8 cellular contexts compared by ENCODE assay signal in genomic region chr2:126655066-126655465, GRCh38. TPM values are rescaled to one million over a fixed set of nuclear protein-coding genes. Genes with fewer than 3 reads are reported as not detected.
DNase-seq lines count a peak whose midpoint lies in the region; ATAC-seq and TF ChIP-seq lines count a peak whose summit lies in the region.

No MANE protein-coding gene starts in this region.

- intact Hi-C loops in activated T-helper 1 cell treated with anti-CD3 and anti-CD28 coated beads, Interleukin-12 subunit alpha, Interleukin-12 subunit beta, Interleukin-2, Interleukin-4 antibody, amounts not matched to agents 30 ng/mL and 10 ng/mL and 1 ng/mL, durations not matched to agents 14 hours and 24 hours and 36 hours (cut with micrococcal nuclease), result loop anchor here (1.0 to 10.0 kb wide), 10 partner anchors 9 to 1437 kb away; partner anchors contain the start of genes MAP3K2, UGGT1 and WDR33
- intact Hi-C loops in left lung (cut with DNase I) (no loop called here), stomach (cut with DNase I; ENCODE audit: low total_unique reads) (no loop called here), sciatic nerve (cut with DNase I) (no loop called here)

- H3K9me3 ChIP-seq in left lung (no peaks in the 10 kb centered on the region), stomach (no peaks in the 10 kb centered on the region)

- ATAC-seq in left lung (no peak), sciatic nerve (no peak), GM21381 (IDR thresholded peaks at IDR 0.05; ENCODE audit: unreplicated experiment) (no peak)

- H3K36me3 Mint-ChIP-seq in activated T-helper 1 cell treated with anti-CD3 and anti-CD28 coated beads, Interleukin-12 subunit alpha, Interleukin-12 subunit beta, Interleukin-2, Interleukin-4 antibody, amounts not matched to agents 30 ng/mL and 10 ng/mL and 1 ng/mL, durations not matched to agents 14 hours and 24 hours and 36 hours (ENCODE audit: low read depth), result peaks cover 18% of the 10 kb centered on the region

- no peaks in the 10 kb centered on the region for H3K27me3 Mint-ChIP-seq in activated T-helper 1 cell treated with anti-CD3 and anti-CD28 coated beads, Interleukin-12 subunit alpha, Interleukin-12 subunit beta, Interleukin-2, Interleukin-4 antibody, amounts not matched to agents 30 ng/mL and 10 ng/mL and 1 ng/mL, durations not matched to agents 14 hours and 24 hours and 36 hours (ENCODE audit: insufficient read depth)

- peaks cover 9% of the 10 kb centered on the region for H3K9me3 Mint-ChIP-seq in activated T-helper 1 cell treated with anti-CD3 and anti-CD28 coated beads, Interleukin-12 subunit alpha, Interleukin-12 subunit beta, Interleukin-2, Interleukin-4 antibody, amounts not matched to agents 30 ng/mL and 10 ng/mL and 1 ng/mL, durations not matched to agents 14 hours and 24 hours and 36 hours

- no peak for TF ChIP-seq POLR2A in stomach (IDR thresholded peaks at IDR 0.05)

- H3K27ac ChIP-seq in left lung (peak overlapping the region; percentile 95 to 96), stomach (peak overlapping the region; percentile 7 to 96 (median 95)), caudate nucleus (ENCODE audit: low read depth, low read length) (no peak overlapping the region)

- TF ChIP-seq CTCF in left lung (IDR thresholded peaks at IDR 0.05) (no peak), stomach (IDR thresholded peaks at IDR 0.05) (no peak)

- H3K4me3 Mint-ChIP-seq in activated T-helper 1 cell treated with anti-CD3 and anti-CD28 coated beads, Interleukin-12 subunit alpha, Interleukin-12 subunit beta, Interleukin-2, Interleukin-4 antibody, amounts not matched to agents 30 ng/mL and 10 ng/mL and 1 ng/mL, durations not matched to agents 14 hours and 24 hours and 36 hours, result peak overlapping the region; percentile 98

- no peaks in the 10 kb centered on the region for H3K36me3 ChIP-seq in left lung
- peaks cover 0 to 2% (median 0%) of the 10 kb centered on the region in 4 donors for H3K36me3 ChIP-seq in stomach

- DNase-seq in NCI-H82 (lab: John Stamatoyannopoulos, UW), result peak; percentile 49
- DNase-seq in NCI-H82 treated with DMSO at 0.1 percent for 48 hours (lab: John Stamatoyannopoulos, UW; ENCODE audit: unreplicated experiment), result no peak
- no peak for DNase-seq in activated T-helper 1 cell treated with anti-CD3 and anti-CD28 coated beads, Interleukin-12 subunit alpha, Interleukin-12 subunit beta, Interleukin-2, Interleukin-4 antibody, amounts not matched to agents 30 ng/mL and 10 ng/mL and 1 ng/mL, durations not matched to agents 14 hours and 24 hours and 36 hours (ENCODE audit: low spot score)
- no peak for DNase-seq in left lung
- DNase-seq in stomach, result no peak
- no peak for DNase-seq in sciatic nerve (ENCODE audit: low spot score)
- DNase-seq in caudate nucleus (lab: John Stamatoyannopoulos, UW), result no peak

- H3K27me3 ChIP-seq in left lung (peaks cover 0 to 12% of the 10 kb centered on the region in 2 donors), stomach (peaks cover 0 to 13% (median 7%) of the 10 kb centered on the region in 3 donors)

- peak overlapping the region; percentile 98 for H3K27ac Mint-ChIP-seq in activated T-helper 1 cell treated with anti-CD3 and anti-CD28 coated beads, Interleukin-12 subunit alpha, Interleukin-12 subunit beta, Interleukin-2, Interleukin-4 antibody, amounts not matched to agents 30 ng/mL and 10 ng/mL and 1 ng/mL, durations not matched to agents 14 hours and 24 hours and 36 hours

- 68 to 81% (median 78%) methylated on average over 6 of the region's 6 CpGs for WGBS in stomach, 5 donors

- TF ChIP-seq EP300 in stomach (IDR thresholded peaks at IDR 0.05), result no peak

- H3K4me1 Mint-ChIP-seq in activated T-helper 1 cell treated with anti-CD3 and anti-CD28 coated beads, Interleukin-12 subunit alpha, Interleukin-12 subunit beta, Interleukin-2, Interleukin-4 antibody, amounts not matched to agents 30 ng/mL and 10 ng/mL and 1 ng/mL, durations not matched to agents 14 hours and 24 hours and 36 hours (ENCODE audit: low read depth), result peaks cover 42% of the 10 kb centered on the region

- H3K4me3 ChIP-seq in left lung, result peak overlapping the region in 1 of 2 donors; percentile 68
- peak overlapping the region; percentile 60 to 72 (median 61) for H3K4me3 ChIP-seq in stomach

- H3K4me1 ChIP-seq in left lung, result peaks cover 22 to 61% of the 10 kb centered on the region in 2 donors
- peaks cover 20 to 52% (median 34%) of the 10 kb centered on the region in 4 donors for H3K4me1 ChIP-seq in stomach

RNA-seq across cellular contexts. Expression of gene GYPC, which starts 0.9 kb away (rescaled TPM):
- 125 and 130 TPM in 2 replicates for total RNA-seq in activated T-helper 1 cell treated with anti-CD3 and anti-CD28 coated beads, Interleukin-12 subunit alpha, Interleukin-12 subunit beta, Interleukin-2, Interleukin-4 antibody, amounts not matched to agents 30 ng/mL and 10 ng/mL and 1 ng/mL, durations not matched to agents 14 hours and 24 hours and 36 hours
- total RNA-seq in left lung, result 10 to 100 TPM; 44.0 to 74.0 TPM
- 100 to 1,000 TPM in 1 of 5 donors, 10 to 100 TPM in 4; 31.3 to 119 (median 43.6) TPM for total RNA-seq in stomach
- polyA plus RNA-seq in stomach, result 10 to 100 TPM; 46.2 to 78.4 (median 63.4) TPM
- total RNA-seq in sciatic nerve, result 89.2 TPM
